21 cellular contexts compared by ENCODE assay signal in the genomic region with DNA sequence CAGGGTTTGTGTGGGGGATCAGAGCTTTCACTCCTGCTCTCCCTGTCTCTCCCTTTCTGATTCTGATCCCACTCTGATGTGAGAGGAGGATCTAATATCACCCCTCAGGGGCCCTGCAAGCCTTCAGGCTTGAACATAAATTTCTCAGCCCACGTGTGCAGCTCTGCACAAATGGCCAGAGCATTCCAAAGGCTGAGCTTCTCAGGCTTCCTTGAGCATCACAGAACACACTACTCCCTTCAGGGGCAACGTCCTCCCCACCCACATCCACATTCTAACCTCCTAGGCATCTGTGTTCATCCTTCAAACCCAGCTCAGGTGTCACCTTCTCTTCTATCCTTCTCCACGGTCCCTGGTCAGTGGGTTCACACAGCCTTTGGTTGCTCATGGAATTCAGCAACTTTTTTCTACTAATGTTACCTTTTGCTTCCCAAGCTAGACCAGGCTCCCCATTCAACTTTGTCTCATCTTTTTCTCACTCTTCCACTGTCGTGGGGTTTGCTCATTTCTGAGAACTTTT. TPM values are rescaled to one million over a fixed set of nuclear protein-coding genes. Genes with fewer than 3 reads are reported as not detected.
DNase-seq lines count a peak whose midpoint lies in the region; ATAC-seq, FAIRE-seq and TF ChIP-seq lines count a peak whose summit lies in the region.
"Had no signal": no experiment of that assay in that cellular context is flagged by ENCODE, and none has a peak within 500 bp of the region (broad histone marks: within the 10 kb centered on the region; RNA-seq: fewer than 3 reads in every experiment).

No MANE protein-coding gene starts in this region.

- no peak overlapping the region for H3K4me3 ChIP-seq in CD4-positive, alpha-beta memory T cell (ENCODE audit: low read length in 2 of 2)
- H3K4me3 ChIP-seq in HEK293 (ENCODE audit: low read depth, low read length) (no peak overlapping the region), kidney (ENCODE audit: low read length in 2 of 2) (no peak overlapping the region)

- intact Hi-C loops in CD4-positive, alpha-beta memory T cell (cut with micrococcal nuclease), result loop anchor here (5.0 kb wide), 1 partner anchor 90 kb away; no protein-coding TSS in a partner anchor
- intact Hi-C loops in Calu3 (cut with micrococcal nuclease; ENCODE audit: unreplicated experiment) (no loop called here), kidney (cut with DNase I) (no loop called here)

- no TSS peak for BruUV-seq in Calu3 (replicated peaks; lab: Mats Ljungman, UMichigan)

- H3K9me3 ChIP-seq in CD4-positive, alpha-beta memory T cell (ENCODE audit: control insufficient read depth in 1 of 2, low read length in 2 of 2), result no peaks in the 10 kb centered on the region
- H3K9me3 ChIP-seq in HEK293 (ENCODE audit: control insufficient read depth, insufficient read depth, low read depth, low read length) (no peaks in the 10 kb centered on the region), kidney (ENCODE audit: control insufficient read depth in 1 of 2, low read length in 2 of 2) (no peaks in the 10 kb centered on the region)

- POLR2A ChIA-PET in CD4-positive, alpha-beta memory T cell (lab: Charles Lee; ENCODE audit: partially characterized antibody), result interaction anchor here (0.6 kb wide), 1 partner anchor 33 kb away, joined by 3 read pairs; no protein-coding TSS in a partner anchor
- POLR2A ChIA-PET in HEK293 (lab: Yijun Ruan, JAX), result interaction anchor here (0.5 kb wide), 1 partner anchor 185 kb away, joined by 3 read pairs; no protein-coding TSS in a partner anchor

- H3K27ac Mint-ChIP-seq in CD4-positive, alpha-beta memory T cell, result peak overlapping the region in 6 of 7 donors; percentile 65 to 96 (median 82)
- peak overlapping the region; percentile 36 for H3K27ac Mint-ChIP-seq in endothelial cell (ENCODE audit: unreplicated experiment)
- H3K27ac Mint-ChIP-seq in nephron progenitor cell, result peak overlapping the region; percentile 58
- no peak overlapping the region for H3K27ac Mint-ChIP-seq in Calu3 (ENCODE audit: unreplicated experiment)

- H3K9me3 Mint-ChIP-seq in CD4-positive, alpha-beta memory T cell, result peaks cover 0 to 2% (median 0%) of the 10 kb centered on the region in 8 donors
- H3K9me3 Mint-ChIP-seq in endothelial cell (ENCODE audit: unreplicated experiment) (peaks cover 5% of the 10 kb centered on the region), nephron progenitor cell (no peaks in the 10 kb centered on the region), Calu3 (ENCODE audit: low read depth, unreplicated experiment) (peaks cover 2% of the 10 kb centered on the region)
- H3K9me3 Mint-ChIP-seq: CD8-positive, alpha-beta memory T cell had no signal

- ATAC-seq in GM21619 (IDR thresholded peaks at IDR 0.05; ENCODE audit: unreplicated experiment), result no peak
- ATAC-seq: Panc1 had no signal

- no peak overlapping the region for H3K9ac ChIP-seq in kidney (ENCODE audit: low read length in 2 of 2)

- peaks cover 60 to 92% (median 80%) of the 10 kb centered on the region in 4 donors for H3K4me1 Mint-ChIP-seq in CD4-positive, alpha-beta memory T cell
- peaks cover 87% of the 10 kb centered on the region for H3K4me1 Mint-ChIP-seq in endothelial cell (ENCODE audit: unreplicated experiment)
- H3K4me1 Mint-ChIP-seq in nephron progenitor cell, result peaks cover 64% of the 10 kb centered on the region
- H3K4me1 Mint-ChIP-seq in Calu3 (ENCODE audit: low read depth, unreplicated experiment), result peaks cover 19% of the 10 kb centered on the region

- H3K27ac ChIP-seq in CD4-positive, alpha-beta memory T cell (ENCODE audit: low read depth, low read length), result no peak overlapping the region
- H3K27ac ChIP-seq in HEK293 (ENCODE audit: extremely low read depth, low read depth, low read length) (no peak overlapping the region), kidney (ENCODE audit: low read depth in 2 of 2, low read length in 2 of 2) (no peak overlapping the region)

- DNase-seq in CD4-positive, alpha-beta memory T cell, result no peak
- DNase-seq in endothelial cell (ENCODE audit: low spot score), result no peak
- no peak for DNase-seq in nephron progenitor cell
- no peak for DNase-seq in Calu3
- no peak for DNase-seq in kidney
- DNase-seq: CD8-positive, alpha-beta memory T cell; DMS53; EL; GF-D8; GOT3; Karpas-422; MV-4-11; NCI-H1105 treated with DMSO at 0.1 percent for 48 hours; NCI-H2029 treated with DMSO at 0.1 percent for 48 hours; NCI-H226; NCI-H524; NCI-H774; SIG-M5 had no signal

- H3K36me3 ChIP-seq in CD4-positive, alpha-beta memory T cell (ENCODE audit: insufficient read depth, low read length), result no peaks in the 10 kb centered on the region
- H3K36me3 ChIP-seq in HEK293 (ENCODE audit: control insufficient read depth in 2 of 2, insufficient read depth in 1 of 2, low read length in 2 of 2) (no peaks in the 10 kb centered on the region), kidney (ENCODE audit: control insufficient read depth in 1 of 2, insufficient read depth in 2 of 2, low read length in 2 of 2) (no peaks in the 10 kb centered on the region)

- H3K36me3 Mint-ChIP-seq in CD4-positive, alpha-beta memory T cell, result peaks cover 3 to 5% of the 10 kb centered on the region in 2 donors
- peaks cover 27% of the 10 kb centered on the region for H3K36me3 Mint-ChIP-seq in endothelial cell (ENCODE audit: low read depth, unreplicated experiment)
- H3K36me3 Mint-ChIP-seq in nephron progenitor cell (ENCODE audit: low read depth), result no peaks in the 10 kb centered on the region
- H3K36me3 Mint-ChIP-seq in Calu3 (ENCODE audit: insufficient read depth, unreplicated experiment), result no peaks in the 10 kb centered on the region

- TF ChIP-seq CTCF in HEK293 (tag by site-specific recombination; IDR thresholded peaks at IDR 0.05) (no peak), endothelial cell (IDR thresholded peaks at IDR 0.05; ENCODE audit: unreplicated experiment) (no peak), nephron progenitor cell (IDR thresholded peaks at IDR 0.05) (no peak), Calu3 (IDR thresholded peaks at IDR 0.05; ENCODE audit: unreplicated experiment) (no peak), kidney (IDR thresholded peaks at IDR 0.05; ENCODE audit: borderline replicate concordance, extremely low read depth, insufficient read depth) (no peak)

- CTCF ChIA-PET in CD4-positive, alpha-beta memory T cell (lab: Charles Lee; ENCODE audit: partially characterized antibody), result interaction anchor here (1.9 kb wide), 1 partner anchor 14 kb away, joined by 4 read pairs; no protein-coding TSS in a partner anchor
- CTCF ChIA-PET in HEK293 (lab: Yijun Ruan, JAX), result interaction anchor here (1.7 kb wide), 1 partner anchor 162 kb away, joined by 3 read pairs; no protein-coding TSS in a partner anchor
- CTCF ChIA-PET in Calu3 (lab: Charles Lee), result no interaction called here

- no peak for FAIRE-seq in kidney (lab: Jason Lieb, UNC)

- H3K4me3 Mint-ChIP-seq in CD4-positive, alpha-beta memory T cell, result peak overlapping the region in 2 of 8 donors; percentile 15 to 49
- H3K4me3 Mint-ChIP-seq in endothelial cell (ENCODE audit: unreplicated experiment), result peak overlapping the region; percentile 12
- peak overlapping the region; percentile 7 for H3K4me3 Mint-ChIP-seq in nephron progenitor cell
- no peak overlapping the region for H3K4me3 Mint-ChIP-seq in Calu3 (ENCODE audit: low read depth, unreplicated experiment)
- H3K4me3 Mint-ChIP-seq: CD8-positive, alpha-beta memory T cell had no signal

- H3K27me3 ChIP-seq in CD4-positive, alpha-beta memory T cell (ENCODE audit: insufficient read depth, low read length), result no peaks in the 10 kb centered on the region

- peaks cover 73% of the 10 kb centered on the region for H3K4me1 ChIP-seq in CD4-positive, alpha-beta memory T cell (ENCODE audit: insufficient read depth, low read length)
- peaks cover 8% of the 10 kb centered on the region for H3K4me1 ChIP-seq in HEK293 (ENCODE audit: control insufficient read depth, insufficient read depth, low read length)
- peaks cover 0 to 13% of the 10 kb centered on the region in 2 donors for H3K4me1 ChIP-seq in kidney (ENCODE audit: control insufficient read depth in 1 of 2, insufficient read depth in 1 of 2, low read depth in 1 of 2, low read length in 2 of 2)

- no peaks in the 10 kb centered on the region for H3K27me3 Mint-ChIP-seq in CD4-positive, alpha-beta memory T cell
- peaks cover 8% of the 10 kb centered on the region for H3K27me3 Mint-ChIP-seq in endothelial cell (ENCODE audit: unreplicated experiment)
- peaks cover 4% of the 10 kb centered on the region for H3K27me3 Mint-ChIP-seq in nephron progenitor cell (ENCODE audit: low read depth, poor library complexity)
- H3K27me3 Mint-ChIP-seq in Calu3 (ENCODE audit: unreplicated experiment), result no peaks in the 10 kb centered on the region
- H3K27me3 Mint-ChIP-seq: CD8-positive, alpha-beta memory T cell had no signal

TF ChIP-seq in HEK293, 187 proteins besides CTCF, POLR2A, EP300 and RAD21 (continues in another document):
- TF ChIP-seq ZNF341 (tag by site-specific recombination; IDR thresholded peaks at IDR 0.05; ENCODE audit: low read depth), result no peak
- 0 out of 2 replicates have a peak, but pooled peaks have one; percentile 16 for TF ChIP-seq EGR2 (tag by site-specific recombination; IDR thresholded peaks at IDR 0.05; ENCODE audit: low read depth)
- no peak for TF ChIP-seq MZF1 (tag by site-specific recombination; IDR thresholded peaks at IDR 0.05; ENCODE audit: borderline replicate concordance)
- TF ChIP-seq ZNF423 (tag by site-specific recombination; IDR thresholded peaks at IDR 0.05), result no peak
- TF ChIP-seq SP3 (tag by site-specific recombination; IDR thresholded peaks at IDR 0.05), result no peak
- TF ChIP-seq ZNF473 (tag by site-specific recombination; IDR thresholded peaks at IDR 0.05), result no peak
- 0 out of 2 replicates have a peak, but pooled peaks have one; percentile 18 for TF ChIP-seq ZFHX2 (tag by site-specific recombination; conservative IDR thresholded peaks at IDR 0.05)
- TF ChIP-seq ZNF114 (tag by site-specific recombination; IDR thresholded peaks at IDR 0.05), result no peak
- TF ChIP-seq ZNF596 (tag by site-specific recombination; IDR thresholded peaks at IDR 0.05), result no peak
- TF ChIP-seq RBAK (tag by site-specific recombination; IDR thresholded peaks at IDR 0.05), result no peak

RNA-seq across cellular contexts. Expression of gene DOCK9, which starts 24.4 kb away (rescaled TPM):
- total RNA-seq in CD4-positive, alpha-beta memory T cell, result 100 to 1,000 TPM; 194 to 197 TPM
- polyA plus RNA-seq in CD4-positive, alpha-beta memory T cell, result 10 to 100 TPM in 1 of 2 donors, 1 to 10 TPM in 1; 6.3 to 44.0 TPM
- total RNA-seq in endothelial cell (ENCODE audit: unreplicated experiment) (339 TPM), Calu3 (2022) (21.1 and 26.2 TPM in 2 replicates), kidney (125 TPM)
- polyA plus RNA-seq in kidney (ENCODE audit: insufficient read depth, low read depth, low replicate concordance), result 14.0 TPM
